In genomic region chr10:9081988-9082387, GRCh38 we compare ENCODE assay signal across 31 cellular contexts.
"Had no signal": no experiment of that assay in that cellular context is flagged by ENCODE, and none has a peak within 500 bp of the region (broad histone marks: within the 10 kb centered on the region; RNA-seq: fewer than 3 reads in every experiment).

No MANE protein-coding gene starts in this region.

- DNase-seq: activated CD4-positive, alpha-beta T cell treated with anti-CD3 and anti-CD28 coated beads for 1 hour; activated CD4-positive, alpha-beta T cell treated with anti-CD3 and anti-CD28 coated beads, Interleukin-2, amount 50 U/mL, for 48 hours; activated CD8-positive, alpha-beta memory T cell treated with anti-CD3 and anti-CD28 coated beads, Interleukin-2, amount 10 ng/mL, durations not matched to agents 7 days and 5 days; activated effector memory CD4-positive, alpha-beta T cell treated with Interleukin-2 at 50 U/mL for 16 hours; activated naive CD4-positive, alpha-beta T cell treated with anti-CD3 and anti-CD28 coated beads for 36 hours; effector CD4-positive, alpha-beta T cell; heart left ventricle; hypothalamus; immature natural killer cell; naive B cell; nucleus accumbens; pancreas; retina; SK-N-SH; stimulated activated CD4-positive, alpha-beta T cell treated with anti-CD3 and anti-CD28 coated beads, Interleukin-12 subunit alpha, Interleukin-12 subunit beta, amount 100 ng/mL, for 4 hours; stimulated activated CD4-positive, alpha-beta T cell treated with anti-CD3 and anti-CD28 coated beads, Interleukin-4, amount 100 ng/mL, for 1 hour; SW 1271; T1000; WERI-Rb-1 had no signal

- H3K36me3 ChIP-seq: breast epithelium, esophagus muscularis mucosa, heart left ventricle, pancreas, prostate gland, tibial nerve, WERI-Rb-1 had no signal

- H3K27me3 ChIP-seq: breast epithelium, esophagus muscularis mucosa, foreskin keratinocyte, heart left ventricle, pancreas, tibial nerve had no signal

- H3K4me1 Mint-ChIP-seq: activated CD8-positive, alpha-beta memory T cell treated with anti-CD3 and anti-CD28 coated beads, Interleukin-2, amount 10 ng/mL, durations not matched to agents 7 days and 5 days; central memory CD8-positive, alpha-beta T cell; immature natural killer cell; mesothelial cell of epicardium; naive B cell; neural crest cell had no signal

- FAIRE-seq: pancreas had no signal

- H3K4me3 ChIP-seq: breast epithelium, esophagus muscularis mucosa, heart left ventricle, pancreas, prostate gland, skin epidermis, tibial nerve had no signal

- ATAC-seq: activated CD8-positive, alpha-beta memory T cell treated with anti-CD3 and anti-CD28 coated beads, Interleukin-2, amount 10 ng/mL, durations not matched to agents 7 days and 5 days; heart left ventricle; pancreas; sciatic nerve had no signal

- H3K27me3 Mint-ChIP-seq: activated CD8-positive, alpha-beta memory T cell treated with anti-CD3 and anti-CD28 coated beads, Interleukin-2, amount 10 ng/mL, durations not matched to agents 7 days and 5 days; dendritic cell treated with granulocyte-macrophage colony-stimulating factor and Interleukin-4, amounts not matched to agents 40 ng/mL and 50 ng/mL, for 4 days; naive B cell had no signal

- H3K4me3 Mint-ChIP-seq: activated CD8-positive, alpha-beta memory T cell treated with anti-CD3 and anti-CD28 coated beads, Interleukin-2, amount 10 ng/mL, durations not matched to agents 7 days and 5 days; activated naive CD4-positive, alpha-beta T cell treated with anti-CD3 and anti-CD28 coated beads for 36 hours; central memory CD8-positive, alpha-beta T cell; dendritic cell treated with granulocyte-macrophage colony-stimulating factor and Interleukin-4, amounts not matched to agents 40 ng/mL and 50 ng/mL, for 4 days; immature natural killer cell; mesothelial cell of epicardium; naive B cell; neural crest cell; T-helper 1 cell treated with Interleukin-12 subunit alpha and Interleukin-12 subunit beta and Interleukin-4 antibody, amounts not matched to agents 30 μg/mL and 1 μg/mL, for 36 hours had no signal

- H3K36me3 Mint-ChIP-seq: activated CD8-positive, alpha-beta memory T cell treated with anti-CD3 and anti-CD28 coated beads, Interleukin-2, amount 10 ng/mL, durations not matched to agents 7 days and 5 days; immature natural killer cell; mesothelial cell of epicardium; naive B cell had no signal

- H3K9me3 Mint-ChIP-seq: central memory CD8-positive, alpha-beta T cell; neural crest cell; T-helper 1 cell treated with Interleukin-12 subunit alpha and Interleukin-12 subunit beta and Interleukin-4 antibody, amounts not matched to agents 30 μg/mL and 1 μg/mL, for 36 hours had no signal
